In the genomic region with DNA sequence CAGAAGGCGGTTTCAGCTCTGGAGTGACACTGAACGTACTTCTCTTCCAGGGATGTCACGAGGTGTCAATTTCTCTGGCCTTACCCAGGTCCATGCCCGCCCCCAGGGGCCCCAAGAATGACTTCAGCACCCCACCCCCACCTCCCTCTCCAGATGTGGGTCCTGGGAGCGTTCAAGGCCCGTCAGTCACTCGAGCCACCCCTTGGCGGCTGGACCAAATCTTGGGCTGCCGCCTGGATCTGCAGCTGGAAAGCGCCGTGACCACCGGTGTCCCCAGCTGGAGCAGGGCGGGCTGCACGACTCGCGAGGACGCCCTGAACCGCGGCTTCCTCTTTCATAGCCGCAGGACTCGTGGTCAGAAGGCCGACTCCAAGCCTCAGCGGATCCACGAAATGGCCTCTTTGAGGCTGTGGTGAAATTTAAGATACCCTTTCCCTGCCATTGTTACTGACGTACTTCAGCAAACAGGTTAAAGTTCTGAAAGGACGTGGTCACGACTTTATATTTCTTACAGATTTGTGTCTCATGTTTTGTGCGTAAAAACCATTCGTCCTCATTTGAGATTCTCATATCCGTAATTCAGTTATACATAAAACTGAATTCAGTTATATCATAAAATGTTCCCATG, we compare ENCODE assay signal across 1 cellular context.
TF ChIP-seq lines count a peak whose summit lies in the region.

No MANE protein-coding gene starts in this region.

TF ChIP-seq in K562, 482 proteins besides CTCF, POLR2A, EP300 and RAD21 (continued from another document and continues in another):
- TF ChIP-seq, protein P1, sequence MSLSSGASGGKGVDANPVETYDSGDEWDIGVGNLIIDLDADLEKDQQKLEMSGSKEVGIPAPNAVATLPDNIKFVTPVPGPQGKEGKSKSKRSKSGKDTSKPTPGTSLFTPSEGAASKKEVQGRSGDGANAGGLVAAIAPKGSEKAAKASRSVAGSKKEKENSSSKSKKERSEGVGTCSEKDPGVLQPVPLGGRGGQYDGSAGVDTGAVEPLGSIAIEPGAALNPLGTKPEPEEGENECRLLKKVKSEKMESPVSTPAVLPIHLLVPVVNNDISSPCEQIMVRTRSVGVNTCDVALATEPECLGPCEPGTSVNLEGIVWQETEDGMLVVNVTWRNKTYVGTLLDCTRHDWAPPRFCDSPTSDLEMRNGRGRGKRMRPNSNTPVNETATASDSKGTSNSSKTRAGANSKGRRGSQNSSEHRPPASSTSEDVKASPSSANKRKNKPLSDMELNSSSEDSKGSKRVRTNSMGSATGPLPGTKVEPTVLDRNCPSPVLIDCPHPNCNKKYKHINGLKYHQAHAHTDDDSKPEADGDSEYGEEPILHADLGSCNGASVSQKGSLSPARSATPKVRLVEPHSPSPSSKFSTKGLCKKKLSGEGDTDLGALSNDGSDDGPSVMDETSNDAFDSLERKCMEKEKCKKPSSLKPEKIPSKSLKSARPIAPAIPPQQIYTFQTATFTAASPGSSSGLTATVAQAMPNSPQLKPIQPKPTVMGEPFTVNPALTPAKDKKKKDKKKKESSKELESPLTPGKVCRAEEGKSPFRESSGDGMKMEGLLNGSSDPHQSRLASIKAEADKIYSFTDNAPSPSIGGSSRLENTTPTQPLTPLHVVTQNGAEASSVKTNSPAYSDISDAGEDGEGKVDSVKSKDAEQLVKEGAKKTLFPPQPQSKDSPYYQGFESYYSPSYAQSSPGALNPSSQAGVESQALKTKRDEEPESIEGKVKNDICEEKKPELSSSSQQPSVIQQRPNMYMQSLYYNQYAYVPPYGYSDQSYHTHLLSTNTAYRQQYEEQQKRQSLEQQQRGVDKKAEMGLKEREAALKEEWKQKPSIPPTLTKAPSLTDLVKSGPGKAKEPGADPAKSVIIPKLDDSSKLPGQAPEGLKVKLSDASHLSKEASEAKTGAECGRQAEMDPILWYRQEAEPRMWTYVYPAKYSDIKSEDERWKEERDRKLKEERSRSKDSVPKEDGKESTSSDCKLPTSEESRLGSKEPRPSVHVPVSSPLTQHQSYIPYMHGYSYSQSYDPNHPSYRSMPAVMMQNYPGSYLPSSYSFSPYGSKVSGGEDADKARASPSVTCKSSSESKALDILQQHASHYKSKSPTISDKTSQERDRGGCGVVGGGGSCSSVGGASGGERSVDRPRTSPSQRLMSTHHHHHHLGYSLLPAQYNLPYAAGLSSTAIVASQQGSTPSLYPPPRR (CRISPR knock-in tag; IDR thresholded peaks at IDR 0.05; ENCODE audit: borderline replicate concordance), result peak; percentile 52; the same call in 1 of the 2 replicates
- TF ChIP-seq CBX3 (IDR thresholded peaks at IDR 0.05; ENCODE audit: borderline replicate concordance in 1 of 2, low read length in 2 of 2) (no peak; a peak in 1 of 3 replicates), ZNF79 (CRISPR knock-in tag; IDR thresholded peaks at IDR 0.05; ENCODE audit: low read depth) (no peak), PRMT5 (CRISPR knock-in tag; IDR thresholded peaks at IDR 0.05) (no peak), TAF1 (IDR thresholded peaks at IDR 0.05; ENCODE audit: control insufficient read depth, extremely low read depth, insufficient read depth, low read length, severe bottlenecking) (no peak), GATA2 (CRISPR knock-in tag; IDR thresholded peaks at IDR 0.05) (peak; percentile 65; the same call in 1 of the 2 replicates), SP1 (CRISPR knock-in tag; IDR thresholded peaks at IDR 0.05) (no peak; the same call in none of the 2 replicates), KDM4B (IDR thresholded peaks at IDR 0.05; ENCODE audit: borderline replicate concordance in 2 of 2, low read depth in 1 of 2) (no peak), ZFP1 (CRISPR knock-in tag; IDR thresholded peaks at IDR 0.05) (no peak), PRPF4 (IDR thresholded peaks at IDR 0.05; ENCODE audit: insufficient read depth, low read depth, low read length, poor library complexity, severe bottlenecking) (no peak), GTF2E2 (tag; IDR thresholded peaks at IDR 0.05) (peak; percentile 11; the same call in 1 of the 2 replicates), BDP1 (IDR thresholded peaks at IDR 0.05; ENCODE audit: insufficient read depth, insufficient read length) (no peak), FOXK1 (CRISPR knock-in tag; IDR thresholded peaks at IDR 0.05; ENCODE audit: borderline replicate concordance) (0 out of 2 replicates have a peak, but pooled peaks have one; percentile 15), CHD2 (IDR thresholded peaks at IDR 0.05; ENCODE audit: low read depth, low read length) (peak; percentile 68; the same call in 1 of the 2 replicates), NR2C1 (IDR thresholded peaks at IDR 0.05) (no peak), NR2C1 (tag; IDR thresholded peaks at IDR 0.05) (0 out of 2 replicates have a peak, but pooled peaks have one; percentile 13), PTTG1 (tag; IDR thresholded peaks at IDR 0.05; ENCODE audit: low read depth) (no peak), NFE2 (IDR thresholded peaks at IDR 0.05; ENCODE audit: low read depth) (no peak), TCF3 (CRISPR knock-in tag; IDR thresholded peaks at IDR 0.05) (peak; percentile 77), DACH1 (IDR thresholded peaks at IDR 0.05; ENCODE audit: partially characterized antibody) (peak; percentile 87), HLTF (IDR thresholded peaks at IDR 0.05) (no peak), ZNF3 (CRISPR knock-in tag; IDR thresholded peaks at IDR 0.05) (no peak), ZNF764 (CRISPR knock-in tag; IDR thresholded peaks at IDR 0.05; ENCODE audit: low read depth) (no peak), ELF1 (tag; IDR thresholded peaks at IDR 0.05) (no peak), KLF10 (CRISPR knock-in tag; IDR thresholded peaks at IDR 0.05) (no peak), PTRF (tag; IDR thresholded peaks at IDR 0.05) (no peak), KLF13 (tag; IDR thresholded peaks at IDR 0.05; ENCODE audit: borderline replicate concordance, low read depth) (no peak), ZNF282 (CRISPR knock-in tag; IDR thresholded peaks at IDR 0.05) (no peak), HOXB6 (CRISPR knock-in tag; IDR thresholded peaks at IDR 0.05; ENCODE audit: borderline replicate concordance) (0 out of 2 replicates have a peak, but pooled peaks have one; percentile 16), SLC30A9 (CRISPR knock-in tag; IDR thresholded peaks at IDR 0.05) (no peak), KDM2B (CRISPR knock-in tag; IDR thresholded peaks at IDR 0.05) (0 out of 2 replicates have a peak, but pooled peaks have one; percentile 25), RBM22 (IDR thresholded peaks at IDR 0.05; ENCODE audit: low read depth, low read length, poor library complexity, severe bottlenecking) (no peak), NFRKB (IDR thresholded peaks at IDR 0.05; ENCODE audit: low read depth) (no peak; the same call in none of the 2 replicates), POLR2AphosphoS2 (IDR thresholded peaks at IDR 0.05; ENCODE audit: low read length) (no peak), SMARCC2 (IDR thresholded peaks at IDR 0.05; ENCODE audit: low read depth) (peak; percentile 21; the same call in 1 of the 2 replicates), BACH1 (tag; IDR thresholded peaks at IDR 0.05) (peak; percentile 76; the same call in 1 of the 2 replicates), TEAD2 (tag; IDR thresholded peaks at IDR 0.05) (no peak), ZNF384 (IDR thresholded peaks at IDR 0.05; ENCODE audit: low read depth, low read length) (no peak), POLR2B (IDR thresholded peaks at IDR 0.05; ENCODE audit: low read depth, partially characterized antibody) (peak; percentile 9), GATAD2B (IDR thresholded peaks at IDR 0.05; ENCODE audit: borderline replicate concordance) (no peak; the same call in 1 of the 2 replicates), RAD51 (IDR thresholded peaks at IDR 0.05; ENCODE audit: borderline replicate concordance, low read depth) (peak; percentile 41; the same call in 1 of the 2 replicates), POLR2G (IDR thresholded peaks at IDR 0.05; ENCODE audit: low read depth, low read length) (peak; percentile 58)
- TF ChIP-seq, protein P2, sequence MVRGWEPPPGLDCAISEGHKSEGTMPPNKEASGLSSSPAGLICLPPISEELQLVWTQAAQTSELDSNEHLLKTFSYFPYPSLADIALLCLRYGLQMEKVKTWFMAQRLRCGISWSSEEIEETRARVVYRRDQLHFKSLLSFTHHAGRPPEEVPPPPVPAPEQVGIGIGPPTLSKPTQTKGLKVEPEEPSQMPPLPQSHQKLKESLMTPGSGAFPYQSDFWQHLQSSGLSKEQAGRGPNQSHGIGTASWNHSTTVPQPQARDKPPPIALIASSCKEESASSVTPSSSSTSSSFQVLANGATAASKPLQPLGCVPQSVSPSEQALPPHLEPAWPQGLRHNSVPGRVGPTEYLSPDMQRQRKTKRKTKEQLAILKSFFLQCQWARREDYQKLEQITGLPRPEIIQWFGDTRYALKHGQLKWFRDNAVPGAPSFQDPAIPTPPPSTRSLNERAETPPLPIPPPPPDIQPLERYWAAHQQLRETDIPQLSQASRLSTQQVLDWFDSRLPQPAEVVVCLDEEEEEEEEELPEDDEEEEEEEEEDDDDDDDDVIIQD (CRISPR knock-in tag; IDR thresholded peaks at IDR 0.05), result no peak
- TF ChIP-seq, protein P3, sequence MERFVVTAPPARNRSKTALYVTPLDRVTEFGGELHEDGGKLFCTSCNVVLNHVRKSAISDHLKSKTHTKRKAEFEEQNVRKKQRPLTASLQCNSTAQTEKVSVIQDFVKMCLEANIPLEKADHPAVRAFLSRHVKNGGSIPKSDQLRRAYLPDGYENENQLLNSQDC (CRISPR knock-in tag; IDR thresholded peaks at IDR 0.05), result no peak
- TF ChIP-seq, protein P4, sequence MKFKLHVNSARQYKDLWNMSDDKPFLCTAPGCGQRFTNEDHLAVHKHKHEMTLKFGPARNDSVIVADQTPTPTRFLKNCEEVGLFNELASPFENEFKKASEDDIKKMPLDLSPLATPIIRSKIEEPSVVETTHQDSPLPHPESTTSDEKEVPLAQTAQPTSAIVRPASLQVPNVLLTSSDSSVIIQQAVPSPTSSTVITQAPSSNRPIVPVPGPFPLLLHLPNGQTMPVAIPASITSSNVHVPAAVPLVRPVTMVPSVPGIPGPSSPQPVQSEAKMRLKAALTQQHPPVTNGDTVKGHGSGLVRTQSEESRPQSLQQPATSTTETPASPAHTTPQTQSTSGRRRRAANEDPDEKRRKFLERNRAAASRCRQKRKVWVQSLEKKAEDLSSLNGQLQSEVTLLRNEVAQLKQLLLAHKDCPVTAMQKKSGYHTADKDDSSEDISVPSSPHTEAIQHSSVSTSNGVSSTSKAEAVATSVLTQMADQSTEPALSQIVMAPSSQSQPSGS (CRISPR knock-in tag; IDR thresholded peaks at IDR 0.05), result no peak; the same call in 1 of the 2 replicates
- TF ChIP-seq, protein P5, sequence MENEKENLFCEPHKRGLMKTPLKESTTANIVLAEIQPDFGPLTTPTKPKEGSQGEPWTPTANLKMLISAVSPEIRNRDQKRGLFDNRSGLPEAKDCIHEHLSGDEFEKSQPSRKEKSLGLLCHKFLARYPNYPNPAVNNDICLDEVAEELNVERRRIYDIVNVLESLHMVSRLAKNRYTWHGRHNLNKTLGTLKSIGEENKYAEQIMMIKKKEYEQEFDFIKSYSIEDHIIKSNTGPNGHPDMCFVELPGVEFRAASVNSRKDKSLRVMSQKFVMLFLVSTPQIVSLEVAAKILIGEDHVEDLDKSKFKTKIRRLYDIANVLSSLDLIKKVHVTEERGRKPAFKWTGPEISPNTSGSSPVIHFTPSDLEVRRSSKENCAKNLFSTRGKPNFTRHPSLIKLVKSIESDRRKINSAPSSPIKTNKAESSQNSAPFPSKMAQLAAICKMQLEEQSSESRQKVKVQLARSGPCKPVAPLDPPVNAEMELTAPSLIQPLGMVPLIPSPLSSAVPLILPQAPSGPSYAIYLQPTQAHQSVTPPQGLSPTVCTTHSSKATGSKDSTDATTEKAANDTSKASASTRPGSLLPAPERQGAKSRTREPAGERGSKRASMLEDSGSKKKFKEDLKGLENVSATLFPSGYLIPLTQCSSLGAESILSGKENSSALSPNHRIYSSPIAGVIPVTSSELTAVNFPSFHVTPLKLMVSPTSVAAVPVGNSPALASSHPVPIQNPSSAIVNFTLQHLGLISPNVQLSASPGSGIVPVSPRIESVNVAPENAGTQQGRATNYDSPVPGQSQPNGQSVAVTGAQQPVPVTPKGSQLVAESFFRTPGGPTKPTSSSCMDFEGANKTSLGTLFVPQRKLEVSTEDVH (IDR thresholded peaks at IDR 0.05; ENCODE audit: low read depth, partially characterized antibody), result no peak
- TF ChIP-seq, protein P6, sequence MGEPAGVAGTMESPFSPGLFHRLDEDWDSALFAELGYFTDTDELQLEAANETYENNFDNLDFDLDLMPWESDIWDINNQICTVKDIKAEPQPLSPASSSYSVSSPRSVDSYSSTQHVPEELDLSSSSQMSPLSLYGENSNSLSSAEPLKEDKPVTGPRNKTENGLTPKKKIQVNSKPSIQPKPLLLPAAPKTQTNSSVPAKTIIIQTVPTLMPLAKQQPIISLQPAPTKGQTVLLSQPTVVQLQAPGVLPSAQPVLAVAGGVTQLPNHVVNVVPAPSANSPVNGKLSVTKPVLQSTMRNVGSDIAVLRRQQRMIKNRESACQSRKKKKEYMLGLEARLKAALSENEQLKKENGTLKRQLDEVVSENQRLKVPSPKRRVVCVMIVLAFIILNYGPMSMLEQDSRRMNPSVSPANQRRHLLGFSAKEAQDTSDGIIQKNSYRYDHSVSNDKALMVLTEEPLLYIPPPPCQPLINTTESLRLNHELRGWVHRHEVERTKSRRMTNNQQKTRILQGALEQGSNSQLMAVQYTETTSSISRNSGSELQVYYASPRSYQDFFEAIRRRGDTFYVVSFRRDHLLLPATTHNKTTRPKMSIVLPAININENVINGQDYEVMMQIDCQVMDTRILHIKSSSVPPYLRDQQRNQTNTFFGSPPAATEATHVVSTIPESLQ (CRISPR knock-in tag; IDR thresholded peaks at IDR 0.05), result 0 out of 2 replicates have a peak, but pooled peaks have one; percentile 65
- TF ChIP-seq, protein P7, sequence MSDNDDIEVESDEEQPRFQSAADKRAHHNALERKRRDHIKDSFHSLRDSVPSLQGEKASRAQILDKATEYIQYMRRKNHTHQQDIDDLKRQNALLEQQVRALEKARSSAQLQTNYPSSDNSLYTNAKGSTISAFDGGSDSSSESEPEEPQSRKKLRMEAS (CRISPR knock-in tag; IDR thresholded peaks at IDR 0.05), result peak; percentile 97
- TF ChIP-seq, protein P8, sequence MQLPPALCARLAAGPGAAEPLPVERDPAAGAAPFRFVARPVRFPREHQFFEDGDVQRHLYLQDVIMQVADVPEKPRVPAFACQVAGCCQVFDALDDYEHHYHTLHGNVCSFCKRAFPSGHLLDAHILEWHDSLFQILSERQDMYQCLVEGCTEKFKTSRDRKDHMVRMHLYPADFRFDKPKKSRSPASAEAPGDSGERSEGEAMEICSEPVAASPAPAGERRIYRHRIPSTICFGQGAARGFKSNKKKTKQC (CRISPR knock-in tag; IDR thresholded peaks at IDR 0.05), result no peak; the same call in 1 of the 2 replicates
- TF ChIP-seq, protein P9, sequence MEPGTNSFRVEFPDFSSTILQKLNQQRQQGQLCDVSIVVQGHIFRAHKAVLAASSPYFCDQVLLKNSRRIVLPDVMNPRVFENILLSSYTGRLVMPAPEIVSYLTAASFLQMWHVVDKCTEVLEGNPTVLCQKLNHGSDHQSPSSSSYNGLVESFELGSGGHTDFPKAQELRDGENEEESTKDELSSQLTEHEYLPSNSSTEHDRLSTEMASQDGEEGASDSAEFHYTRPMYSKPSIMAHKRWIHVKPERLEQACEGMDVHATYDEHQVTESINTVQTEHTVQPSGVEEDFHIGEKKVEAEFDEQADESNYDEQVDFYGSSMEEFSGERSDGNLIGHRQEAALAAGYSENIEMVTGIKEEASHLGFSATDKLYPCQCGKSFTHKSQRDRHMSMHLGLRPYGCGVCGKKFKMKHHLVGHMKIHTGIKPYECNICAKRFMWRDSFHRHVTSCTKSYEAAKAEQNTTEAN (CRISPR knock-in tag; IDR thresholded peaks at IDR 0.05), result no peak
